In genomic region chr14:65703996-65704395, GRCh38 we compare ENCODE assay signal across 24 cellular contexts.
DNase-seq lines count a peak whose midpoint lies in the region; FAIRE-seq and TF ChIP-seq lines count a peak whose summit lies in the region.
"Had no signal": no experiment of that assay in that cellular context is flagged by ENCODE, and none has a peak within 500 bp of the region (broad histone marks: within the 10 kb centered on the region; RNA-seq: fewer than 3 reads in every experiment).

No MANE protein-coding gene starts in this region.

- peak; percentile 2 for DNase-seq in NCI-H2227 (lab: John Stamatoyannopoulos, UW; ENCODE audit: unreplicated experiment)
- no peak for DNase-seq in NCI-H2227 treated with DMSO at 0.1 percent for 48 hours (lab: John Stamatoyannopoulos, UW)
- DNase-seq in adipocyte (ENCODE audit: low read depth): peak; percentile 48
- peak; percentile 25 for DNase-seq in fibroblast of villous mesenchyme (ENCODE audit: low read depth)
- DNase-seq in smooth muscle cell (lab: John Stamatoyannopoulos, UW; ENCODE audit: unreplicated experiment): no peak
- DNase-seq in frontal cortex (ENCODE audit: low spot score in 2 of 2): no peak
- DNase-seq in chondrocyte (ENCODE audit: low spot score): no peak
- DNase-seq in BE2C: no peak
- DNase-seq: 8988T; activated B cell treated with CpG ODN at 0.5 μM for 24 hours; activated CD4-positive, alpha-beta T cell treated with anti-CD3 and anti-CD28 coated beads, Interleukin-2, amount 50 U/mL, for 48 hours; activated effector memory CD4-positive, alpha-beta T cell treated with anti-CD3 and anti-CD28 coated beads, Interleukin-2, amount 50 U/mL, for 16 hours; Caco-2; NCI-H1694 treated with DMSO at 0.1 percent for 48 hours; NCI-H748 treated with DMSO at 0.1 percent for 48 hours; spleen; stimulated activated CD4-positive, alpha-beta T cell treated with anti-CD3 and anti-CD28 coated beads, Interleukin-4, amount 100 ng/mL, for 1 hour; stimulated activated naive CD8-positive, alpha-beta T cell treated with anti-CD3 and anti-CD28 coated beads, Interleukin-15, Interleukin-2, amounts not matched to agents 100 U/mL and 50 U/mL, for 24 hours; T-helper 9 cell; tibial artery had no signal

- H3K27me3 ChIP-seq in adipocyte (replicated peaks; ENCODE audit: control insufficient read depth, insufficient read depth, low read length) (no peaks in the 10 kb centered on the region), smooth muscle cell (ENCODE audit: low read depth) (no peaks in the 10 kb centered on the region), BE2C (no peaks in the 10 kb centered on the region)
- H3K27me3 ChIP-seq: cardiac muscle cell, neutrophil, spleen, tibial artery had no signal

- H3K36me3 ChIP-seq in adipocyte (ENCODE audit: control insufficient read depth, insufficient read depth, low read length, severe bottlenecking) (no peaks in the 10 kb centered on the region), smooth muscle cell (ENCODE audit: low read depth) (no peaks in the 10 kb centered on the region), BE2C (no peaks in the 10 kb centered on the region)
- H3K36me3 ChIP-seq: cardiac muscle cell, neutrophil, tibial artery had no signal

- no peak overlapping the region for H3K27ac Mint-ChIP-seq in chondrocyte (ENCODE audit: unreplicated experiment)
- H3K27ac Mint-ChIP-seq: dendritic cell treated with granulocyte-macrophage colony-stimulating factor and Interleukin-4, amounts not matched to agents 40 ng/mL and 50 ng/mL, for 4 days had no signal

- H3F3A ChIP-seq in smooth muscle cell (ENCODE audit: low read depth): peaks cover 7% of the 10 kb centered on the region

- WGBS in smooth muscle cell (ENCODE audit: low lambda C conversion rate): 27% methylated on average over 4 of the region's 4 CpGs

- H3K4me3 ChIP-seq in adipocyte (ENCODE audit: low read length): no peak overlapping the region
- H3K4me3 ChIP-seq in fibroblast of villous mesenchyme (ENCODE audit: low read depth, low read length): no peak overlapping the region
- no peak overlapping the region for H3K4me3 ChIP-seq in smooth muscle cell
- no peak overlapping the region for H3K4me3 ChIP-seq in BE2C (ENCODE audit: low read depth, low read length)
- H3K4me3 ChIP-seq: cardiac muscle cell, K562, spleen, tibial artery had no signal

- peaks cover 14% of the 10 kb centered on the region for H3K9me3 Mint-ChIP-seq in chondrocyte (ENCODE audit: low read depth)

- FAIRE-seq in frontal cortex (lab: Jason Lieb, UNC): no peak
- FAIRE-seq: K562 had no signal

- H3K4me1 ChIP-seq in adipocyte (ENCODE audit: control insufficient read depth, insufficient read depth, low read length): peaks cover 19% of the 10 kb centered on the region
- H3K4me1 ChIP-seq in smooth muscle cell (ENCODE audit: low read depth): peaks cover 16% of the 10 kb centered on the region
- H3K4me1 ChIP-seq in BE2C: no peaks in the 10 kb centered on the region
- H3K4me1 ChIP-seq: Caco-2, spleen, tibial artery had no signal

- no peaks in the 10 kb centered on the region for H3K4me1 Mint-ChIP-seq in chondrocyte (ENCODE audit: low read depth)
- H3K4me1 Mint-ChIP-seq: activated B cell treated with CpG ODN at 0.5 μM for 24 hours had no signal

- no peaks in the 10 kb centered on the region for H3K79me2 ChIP-seq in smooth muscle cell (ENCODE audit: low read depth)

- H3K4me3 Mint-ChIP-seq in chondrocyte (ENCODE audit: unreplicated experiment): no peak overlapping the region
- H3K4me3 Mint-ChIP-seq: activated B cell treated with CpG ODN at 0.5 μM for 24 hours; dendritic cell treated with granulocyte-macrophage colony-stimulating factor and Interleukin-4, amounts not matched to agents 40 ng/mL and 50 ng/mL, for 4 days had no signal

- H3K27ac ChIP-seq in smooth muscle cell (ENCODE audit: low read depth): peak overlapping the region; percentile 93
- H3K27ac ChIP-seq: neutrophil, spleen, tibial artery had no signal

- H3K27me3 Mint-ChIP-seq in chondrocyte (ENCODE audit: low read depth): no peaks in the 10 kb centered on the region
- H3K27me3 Mint-ChIP-seq: activated B cell treated with CpG ODN at 0.5 μM for 24 hours; dendritic cell treated with granulocyte-macrophage colony-stimulating factor and Interleukin-4, amounts not matched to agents 40 ng/mL and 50 ng/mL, for 4 days had no signal

- peaks cover 2% of the 10 kb centered on the region for H3K36me3 Mint-ChIP-seq in chondrocyte (ENCODE audit: low read depth)

- no peak overlapping the region for H3K9ac ChIP-seq in adipocyte (ENCODE audit: low read length)
- peak overlapping the region; percentile 69 for H3K9ac ChIP-seq in smooth muscle cell (ENCODE audit: low read depth)

- no peak for TF ChIP-seq CTCF in fibroblast of villous mesenchyme (IDR thresholded peaks at IDR 0.05; ENCODE audit: insufficient read depth, low read depth, low read length)
- no peak for TF ChIP-seq CTCF in smooth muscle cell (IDR thresholded peaks at IDR 0.05; ENCODE audit: borderline replicate concordance, insufficient read depth, poor library complexity, severe bottlenecking)
- TF ChIP-seq CTCF in chondrocyte (IDR thresholded peaks at IDR 0.05): no peak
- no peak for TF ChIP-seq CTCF in BE2C (IDR thresholded peaks at IDR 0.05; ENCODE audit: low read depth, low read length)

- H4K20me1 ChIP-seq in smooth muscle cell (ENCODE audit: low read depth): no peaks in the 10 kb centered on the region

- peak overlapping the region; percentile 77 for H3K4me2 ChIP-seq in smooth muscle cell

- peak overlapping the region; percentile 11 for H2AFZ ChIP-seq in smooth muscle cell (ENCODE audit: low read depth)

- no peaks in the 10 kb centered on the region for H3K9me3 ChIP-seq in adipocyte (ENCODE audit: control insufficient read depth, low read length)
- no peaks in the 10 kb centered on the region for H3K9me3 ChIP-seq in smooth muscle cell (replicated peaks; ENCODE audit: low read depth)
- no peaks in the 10 kb centered on the region for H3K9me3 ChIP-seq in BE2C
- H3K9me3 ChIP-seq: Caco-2, neutrophil had no signal

Comparison
In these comparisons a context has a peak if more than half of its experiments do, and no peak if none do; other contexts are left out.
1. DNase-seq: peak in NCI-H2227 (single experiment), adipocyte (single experiment) and fibroblast of villous mesenchyme (single experiment); none in NCI-H2227 treated with DMSO at 0.1 percent for 48 hours (single experiment), smooth muscle cell (single experiment), frontal cortex (0 of 2), chondrocyte (single experiment) and BE2C (single experiment).